8 cellular contexts compared by ENCODE assay signal in genomic region chr9:32551491-32552049, GRCh38. TPM values are rescaled to one million over a fixed set of nuclear protein-coding genes. Genes with fewer than 3 reads are reported as not detected.
A peak's percentile ranks its signal among the peaks of the same experiment; 100 is the strongest.
DNase-seq lines count a peak whose midpoint lies in the region; ATAC-seq and TF ChIP-seq lines count a peak whose summit lies in the region.

No MANE protein-coding gene starts in this region.

- H3K4me1 ChIP-seq in ovary (ENCODE audit: insufficient read depth): no peaks in the 10 kb centered on the region
- peaks cover 38% of the 10 kb centered on the region for H3K4me1 ChIP-seq in vagina

- H3K27me3 ChIP-seq in ovary: no peaks in the 10 kb centered on the region
- no peaks in the 10 kb centered on the region for H3K27me3 ChIP-seq in vagina

- WGBS in ovary, 3 donors: 0 to 1% (median 1%) methylated on average over 32 of the region's 32 CpGs

- ATAC-seq in HG02610 (IDR thresholded peaks at IDR 0.05; ENCODE audit: unreplicated experiment): peak; percentile 0

- H3K4me3 ChIP-seq in ovary (peak overlapping the region; percentile 60), vagina (peak overlapping the region; percentile 69 to 91)

- H3K9me3 ChIP-seq in ovary: no peaks in the 10 kb centered on the region
- H3K9me3 ChIP-seq in vagina: no peaks in the 10 kb centered on the region

- TF ChIP-seq POLR2A in ovary (IDR thresholded peaks at IDR 0.05) (no peak), vagina (IDR thresholded peaks at IDR 0.05) (no peak)

- H3K36me3 ChIP-seq in ovary (no peaks in the 10 kb centered on the region), vagina (no peaks in the 10 kb centered on the region)

- intact Hi-C loops in ovary (cut with DNase I) (loop anchor here in 2 of 4 donors (2.0 to 10.0 kb wide), 2 partner anchors 25 to 473 kb away; partner anchors contain the start of genes DNAJA1 (in 1 of the 2) and RIGI (in 1 of the 2)), vagina (cut with DNase I) (no loop called here)

- DNase-seq in COLO668 (lab: John Stamatoyannopoulos, UW; ENCODE audit: unreplicated experiment) (peak; percentile 36), OCI-M1 (lab: John Stamatoyannopoulos, UW) (peak; percentile 81), globus pallidus (ENCODE audit: low spot score) (peak; percentile 65), ovary (peak; percentile 39 to 58 (median 57)), vagina (ENCODE audit: extremely low spot score in 2 of 2) (no peak), KG1 (lab: John Stamatoyannopoulos, UW) (no peak)
- DNase-seq in activated gamma-delta T cell treated with anti-CD3 and anti-CD28 coated beads, Interleukin-2, amount 50 U/mL, for 16 hours (ENCODE audit: low read depth): peak; percentile 31

- no peak for TF ChIP-seq EP300 in ovary (IDR thresholded peaks at IDR 0.05)

- H3K27ac ChIP-seq in ovary: peak overlapping the region; percentile 95 to 99
- H3K27ac ChIP-seq in vagina: peak overlapping the region; percentile 93

- TF ChIP-seq CTCF in ovary (IDR thresholded peaks at IDR 0.05) (no peak), vagina (IDR thresholded peaks at IDR 0.05) (no peak)

RNA-seq across cellular contexts. Expression of gene SMIM27, which starts 0.6 kb away (rescaled TPM):
- total RNA-seq in ovary (10 to 100 TPM in 1 of 7 donors, 1 to 10 TPM in 6; 4.8 to 16.3 (median 9.2) TPM), vagina (not detected)
- 10 to 100 TPM in 1 of 2 donors, 1 to 10 TPM in 1; 8.3 to 10.8 TPM for polyA plus RNA-seq in ovary

RNA-seq across cellular contexts. Expression of gene TOPORS, which starts 0.8 kb away (rescaled TPM):
- total RNA-seq in ovary: 10 to 100 TPM; 18.8 to 31.8 (median 20.9) TPM
- 10 to 100 TPM; 15.1 to 20.9 TPM for polyA plus RNA-seq in ovary
- 18.4 TPM for total RNA-seq in vagina

RNA-seq across cellular contexts. Expression of gene NDUFB6, which starts 21.4 kb away (rescaled TPM):
- total RNA-seq in ovary (10 to 100 TPM; 31.9 to 42.5 (median 38.8) TPM), vagina (28.0 TPM)
- polyA plus RNA-seq in ovary: 10 to 100 TPM; 19.6 to 30.3 TPM

RNA-seq across cellular contexts. Expression of gene RIGI, which starts 25.6 kb away (rescaled TPM):
- total RNA-seq in ovary (1 to 10 TPM; 6.4 to 9.5 (median 7.1) TPM), vagina (11.3 TPM)
- 10 to 100 TPM in 1 of 2 donors, 1 to 10 TPM in 1; 5.4 to 16.7 TPM for polyA plus RNA-seq in ovary

Comparison
In these comparisons a context has a peak if more than half of its experiments do, and no peak if none do; other contexts are left out.
1. DNase-seq: peak in COLO668 (single experiment), OCI-M1 (single experiment), activated gamma-delta T cell treated with anti-CD3 and anti-CD28 coated beads, Interleukin-2, amount 50 U/mL, for 16 hours (single experiment), globus pallidus (single experiment) and ovary (5 of 5); none in vagina (0 of 2) and KG1 (single experiment).